ENCODE assay signal across 20 cellular contexts in the genomic region with DNA sequence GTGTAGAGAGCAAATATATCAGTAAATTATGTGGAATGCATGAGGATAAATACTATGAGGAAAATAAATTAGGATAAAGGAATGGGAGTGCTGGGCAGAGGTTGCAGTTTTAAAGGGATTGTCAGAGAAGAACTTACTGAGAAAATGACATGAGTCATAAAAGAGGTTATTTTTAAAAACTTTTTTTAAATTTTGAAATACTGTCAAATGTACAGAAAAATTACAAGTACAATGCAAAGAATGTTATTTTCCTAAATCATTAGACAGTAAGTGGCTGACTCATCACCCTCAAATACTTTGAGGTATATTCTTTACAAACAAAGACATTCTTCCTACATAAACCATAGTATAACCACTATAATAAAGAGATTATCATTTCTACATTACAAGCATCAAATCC. TPM values are rescaled to one million over a fixed set of nuclear protein-coding genes. Genes with fewer than 3 reads are reported as not detected.
DNase-seq lines count a peak whose midpoint lies in the region; ATAC-seq, FAIRE-seq and TF ChIP-seq lines count a peak whose summit lies in the region.
"Had no signal": no experiment of that assay in that cellular context is flagged by ENCODE, and none has a peak within 500 bp of the region (broad histone marks: within the 10 kb centered on the region; RNA-seq: fewer than 3 reads in every experiment).

No MANE protein-coding gene starts in this region.

- H3K9ac ChIP-seq in astrocyte (ENCODE audit: low read length): no peak overlapping the region

- H3K36me3 ChIP-seq in astrocyte (ENCODE audit: insufficient read depth, low read length) (no peaks in the 10 kb centered on the region), OCI-LY7 (ENCODE audit: insufficient read depth, low read length) (no peaks in the 10 kb centered on the region)
- H3K36me3 ChIP-seq: SJCRH30 had no signal

- TF ChIP-seq RAD21 in A549 (conservative IDR thresholded peaks at IDR 0.05 in 1 of 2, IDR thresholded peaks at IDR 0.05 in 1 of 2): no peak

- H2AFZ ChIP-seq in astrocyte (ENCODE audit: low read depth, low read length) (no peak overlapping the region), OCI-LY7 (ENCODE audit: low read length) (no peak overlapping the region)
- H2AFZ ChIP-seq: GM23338 had no signal

- BruUV-seq in OCI-LY7 (replicated peaks; lab: Mats Ljungman, UMichigan): no TSS peak

- H3K79me2 ChIP-seq in astrocyte (ENCODE audit: insufficient read depth, low read length) (no peaks in the 10 kb centered on the region), OCI-LY7 (ENCODE audit: insufficient read depth, low read depth, low read length) (no peaks in the 10 kb centered on the region)

- ATAC-seq in A549: no peak
- ATAC-seq: GM23338 had no signal

- CTCF ChIA-PET in A549 (lab: Yijun Ruan, JAX) (no interaction called here), OCI-LY7 (lab: Charles Lee; ENCODE audit: unreplicated experiment) (no interaction called here)

- H3K9me3 ChIP-seq in A549 (no peaks in the 10 kb centered on the region), astrocyte (ENCODE audit: insufficient read depth, low read depth, low read length) (no peaks in the 10 kb centered on the region), OCI-LY7 (ENCODE audit: low read length) (0 out of 2 replicates have a peak, but pooled peaks cover 4% of the 10 kb centered on the region)
- H3K9me3 ChIP-seq: SJCRH30 had no signal

- H3K9me2 ChIP-seq in OCI-LY7 (ENCODE audit: insufficient read depth, low read length): no peaks in the 10 kb centered on the region

- no peak overlapping the region for H3K4me3 Mint-ChIP-seq in astrocyte (ENCODE audit: unreplicated experiment)
- H3K4me3 Mint-ChIP-seq: CD4-positive, CD25-positive, alpha-beta regulatory T cell; GM23338 had no signal

- TF ChIP-seq CTCF in A549 (IDR thresholded peaks at IDR 0.05) (no peak), astrocyte (IDR thresholded peaks at IDR 0.05; ENCODE audit: insufficient read depth, low read depth, low read length) (no peak), OCI-LY7 (conservative IDR thresholded peaks at IDR 0.05; ENCODE audit: low read length) (no peak)

- POLR2A ChIA-PET in A549 (lab: Yijun Ruan, JAX) (no interaction called here), OCI-LY7 (lab: Charles Lee) (no interaction called here)

- no peak overlapping the region for H3K4me2 ChIP-seq in A549
- H3K4me2 ChIP-seq in astrocyte (ENCODE audit: low read length): no peak overlapping the region
- no peak overlapping the region for H3K4me2 ChIP-seq in OCI-LY7 (ENCODE audit: low read length)
- H3K4me2 ChIP-seq: GM23338 had no signal

- H3K27me3 Mint-ChIP-seq in astrocyte (ENCODE audit: low read depth, unreplicated experiment): peaks cover 2% of the 10 kb centered on the region

- TF ChIP-seq POLR2A in A549 (IDR thresholded peaks at IDR 0.05; ENCODE audit: low read length): no peak

- H4K20me1 ChIP-seq in astrocyte (ENCODE audit: insufficient read depth, low read length): no peaks in the 10 kb centered on the region
- no peaks in the 10 kb centered on the region for H4K20me1 ChIP-seq in OCI-LY7 (ENCODE audit: insufficient read depth, low read length)

- intact Hi-C loops in OCI-LY7 (cut with micrococcal nuclease; ENCODE audit: unreplicated experiment): no loop called here

- DNase-seq in A549 (ENCODE audit: low read depth in 1 of 2, low spot score in 1 of 2) (no peak), HS-5 (ENCODE audit: low read depth) (peak; percentile 67), astrocyte (ENCODE audit: low read depth) (peak; percentile 10), glomerular visceral epithelial cell (ENCODE audit: extremely low spot score) (peak; percentile 6), midbrain (lab: John Stamatoyannopoulos, UW) (no peak), OCI-LY7 (ENCODE audit: low spot score) (no peak), NCI-H2196 (lab: John Stamatoyannopoulos, UW; ENCODE audit: unreplicated experiment) (no peak)
- no peak for DNase-seq in activated CD4-positive, alpha-beta T cell treated with anti-CD3 and anti-CD28 coated beads for 4 hours
- DNase-seq: 8988T; Calu3; CD4-positive, CD25-positive, alpha-beta regulatory T cell; DMS79; GF-D8; Kasumi-1; NCI-H1417; NCI-H2029 treated with DMSO at 0.1 percent for 48 hours; NCI-H524; SJCRH30 had no signal

- H3K27ac ChIP-seq in A549 (no peak overlapping the region), astrocyte (ENCODE audit: low read depth, low read length) (no peak overlapping the region), OCI-LY7 (ENCODE audit: low read depth, low read length, poor library complexity, severe bottlenecking) (no peak overlapping the region)
- H3K27ac ChIP-seq: SJCRH30 had no signal

- H3K4me1 Mint-ChIP-seq in astrocyte (ENCODE audit: low read depth, unreplicated experiment): peaks cover 5% of the 10 kb centered on the region
- H3K4me1 Mint-ChIP-seq: CD4-positive, CD25-positive, alpha-beta regulatory T cell; GM23338 had no signal

- FAIRE-seq in A549 (lab: Jason Lieb, UNC) (no peak), astrocyte (lab: Jason Lieb, UNC) (no peak)
- FAIRE-seq: GM19239 had no signal

- peaks cover 5% of the 10 kb centered on the region for H3K9me3 Mint-ChIP-seq in astrocyte (ENCODE audit: unreplicated experiment)
- H3K9me3 Mint-ChIP-seq: GM23338 had no signal

- H3K4me1 ChIP-seq in A549: no peaks in the 10 kb centered on the region
- no peaks in the 10 kb centered on the region for H3K4me1 ChIP-seq in astrocyte (ENCODE audit: insufficient read depth, low read length)
- no peaks in the 10 kb centered on the region for H3K4me1 ChIP-seq in OCI-LY7 (ENCODE audit: insufficient read depth, low read length, poor library complexity, severe bottlenecking)

- H3K4me3 ChIP-seq in A549 (no peak overlapping the region), astrocyte (ENCODE audit: insufficient read depth, low read depth, low read length) (no peak overlapping the region), OCI-LY7 (ENCODE audit: low read depth, low read length, poor library complexity, severe bottlenecking) (no peak overlapping the region)
- H3K4me3 ChIP-seq: GM23338, SJCRH30 had no signal

- no peaks in the 10 kb centered on the region for H3K36me3 Mint-ChIP-seq in astrocyte (ENCODE audit: low read depth, unreplicated experiment)

- no peak for TF ChIP-seq EP300 in A549 (IDR thresholded peaks at IDR 0.05)

- H3K27ac Mint-ChIP-seq in astrocyte (ENCODE audit: unreplicated experiment): no peak overlapping the region
- H3K27ac Mint-ChIP-seq: CD4-positive, CD25-positive, alpha-beta regulatory T cell; GM23338 had no signal

- no peaks in the 10 kb centered on the region for H3K27me3 ChIP-seq in astrocyte (ENCODE audit: insufficient read depth, low read length)
- H3K27me3 ChIP-seq: SJCRH30 had no signal

TF ChIP-seq in A549, 52 proteins besides CTCF, POLR2A, EP300 and RAD21:
- TF ChIP-seq, protein P1, sequence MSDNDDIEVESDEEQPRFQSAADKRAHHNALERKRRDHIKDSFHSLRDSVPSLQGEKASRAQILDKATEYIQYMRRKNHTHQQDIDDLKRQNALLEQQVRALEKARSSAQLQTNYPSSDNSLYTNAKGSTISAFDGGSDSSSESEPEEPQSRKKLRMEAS (IDR thresholded peaks at IDR 0.05): no peak
- TF ChIP-seq FOSL2 (IDR thresholded peaks at IDR 0.05): no peak
- 0 out of 2 replicates have a peak, but pooled peaks have one; percentile 3 for TF ChIP-seq FOSL2 (CRISPR knock-in tag; IDR thresholded peaks at IDR 0.05)
TF ChIP-seq in A549: peak in this region for 1.

RNA-seq across cellular contexts. Expression of gene H2AZ1, which starts 29.8 kb away (rescaled TPM):
- polyA plus RNA-seq in A549 (2011; rRNA removed) (523 and 646 TPM in 2 replicates), A549 (2017; fragmentation: RNase III; extraction: RNeasy Plus Mini Kit Qiagen cat#74134 plus additional on column Dnase treatment) (859 to 913 TPM (median 867 TPM) in 3 replicates)
- polyA plus RNA-seq in A549 (2012; cell fraction: cytosol; rRNA removed): 614 and 727 TPM in 2 replicates
- polyA plus RNA-seq in A549 (2012; cell fraction: nucleus; rRNA removed): 323 and 369 TPM in 2 replicates
- polyA minus RNA-seq in A549 (2011; rRNA and poly(A)+ RNA removed): 140 and 148 TPM in 2 replicates
- total RNA-seq in astrocyte (210 and 273 TPM in 2 replicates), OCI-LY7 (2022) (1,038 and 1,147 TPM in 2 replicates)
- 1,106 and 1,171 TPM in 2 replicates for total RNA-seq in OCI-LY7 (2014; rRNA removed; shearing (Covaris generic))

RNA-seq across cellular contexts. Expression of gene DNAJB14, which starts 33.5 kb away (rescaled TPM):
- 12.8 and 22.8 TPM in 2 replicates for polyA plus RNA-seq in A549 (2011; rRNA removed)
- 7.8 and 10.2 TPM in 2 replicates for polyA plus RNA-seq in A549 (2012; cell fraction: cytosol; rRNA removed)
- 6.8 and 11.0 TPM in 2 replicates for polyA plus RNA-seq in A549 (2012; cell fraction: nucleus; rRNA removed)
- 26.9 to 34.0 TPM (median 33.6 TPM) in 3 replicates for polyA plus RNA-seq in A549 (2017; fragmentation: RNase III; extraction: RNeasy Plus Mini Kit Qiagen cat#74134 plus additional on column Dnase treatment)
- polyA minus RNA-seq in A549 (2011; rRNA and poly(A)+ RNA removed): 6.2 TPM in 2 replicates
- total RNA-seq in astrocyte: 60.5 and 68.5 TPM in 2 replicates
- total RNA-seq in OCI-LY7 (2014; rRNA removed; shearing (Covaris generic)): 13.3 and 29.1 TPM in 2 replicates
- 38.1 and 44.9 TPM in 2 replicates for total RNA-seq in OCI-LY7 (2022)

Comparison
In these comparisons a context has a peak if more than half of its experiments do, and no peak if none do; other contexts are left out.
1. DNase-seq: peak in HS-5 (single experiment), astrocyte (single experiment) and glomerular visceral epithelial cell (single experiment); none in A549 (0 of 2), activated CD4-positive, alpha-beta T cell treated with anti-CD3 and anti-CD28 coated beads for 4 hours (0 of 2), midbrain (single experiment), OCI-LY7 (single experiment) and NCI-H2196 (single experiment).